Comparison of ENCODE assay signal across 8 cellular contexts in the genomic region with DNA sequence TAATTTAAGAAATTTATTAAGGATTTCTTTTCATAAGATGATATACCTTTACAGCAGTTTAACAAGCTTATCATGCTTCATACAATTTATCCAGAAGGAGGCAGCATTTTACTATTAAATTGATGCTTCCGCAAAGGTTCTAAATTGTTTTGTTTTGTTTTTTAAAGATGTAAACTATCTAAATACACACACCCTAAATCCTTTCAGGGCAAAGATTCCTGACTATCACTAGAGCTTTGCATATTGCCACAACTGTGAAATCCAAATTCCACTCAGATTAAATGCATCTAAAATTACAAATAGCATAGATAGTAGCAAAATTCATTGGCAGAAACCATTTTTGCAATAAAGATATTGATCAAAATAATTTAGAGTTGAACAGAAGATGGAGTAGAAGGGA. TPM values are rescaled to one million over a fixed set of nuclear protein-coding genes. Genes with fewer than 3 reads are reported as not detected.
DNase-seq lines count a peak whose midpoint lies in the region; ATAC-seq, FAIRE-seq and TF ChIP-seq lines count a peak whose summit lies in the region.

No MANE protein-coding gene starts in this region.

- H3K4me2 ChIP-seq in mammary epithelial cell (ENCODE audit: insufficient read depth, low read depth, low read length) = no peak overlapping the region

- DNase-seq in D721Med (ENCODE audit: insufficient read length, low spot score) = no peak
- DNase-seq in NCI-H1105 (lab: John Stamatoyannopoulos, UW) = peak; percentile 11
- peak; percentile 5 for DNase-seq in mammary epithelial cell
- DNase-seq in activated CD4-positive, CD25-positive, alpha-beta regulatory T cell (lab: John Stamatoyannopoulos, UW) = no peak
- no peak for DNase-seq in GDM1 (lab: John Stamatoyannopoulos, UW)
- no peak for DNase-seq in T-helper 9 cell
- DNase-seq in activated CD8-positive, alpha-beta T cell treated with anti-CD3 and anti-CD28 coated beads, Interleukin-2, amount 10 ng/mL, durations not matched to agents 7 days and 5 days = no peak

- peak; percentile 55 for TF ChIP-seq CTCF in D721Med (IDR thresholded peaks at IDR 0.05; ENCODE audit: insufficient read depth, missing control alignments)
- TF ChIP-seq CTCF in mammary epithelial cell (conservative IDR thresholded peaks at IDR 0.05 in 1 of 2, IDR thresholded peaks at IDR 0.05 in 1 of 2; ENCODE audit: extremely low read depth in 1 of 2, insufficient read depth in 1 of 2, low read depth in 1 of 2, low read length in 2 of 2) = peak; percentile 31 to 50
- TF ChIP-seq CTCF in nephron (IDR thresholded peaks at IDR 0.05; ENCODE audit: unreplicated experiment in 3 of 3) = peak; percentile 54 to 73 (median 58)

- dilution Hi-C loops in mammary epithelial cell (cut with HindIII; ENCODE audit: low sequenced_read_pairs) = no loop called here

- H3K4me1 Mint-ChIP-seq in nephron = peaks cover 10% of the 10 kb centered on the region
- H3K4me1 Mint-ChIP-seq in activated CD8-positive, alpha-beta T cell treated with anti-CD3 and anti-CD28 coated beads, Interleukin-2, amount 10 ng/mL, durations not matched to agents 7 days and 5 days (ENCODE audit: low read depth) = no peaks in the 10 kb centered on the region

- no peaks in the 10 kb centered on the region for H3K27me3 ChIP-seq in mammary epithelial cell (ENCODE audit: insufficient read depth, low read length)

- in situ Hi-C loops in mammary epithelial cell (cut with MboI; ENCODE audit: low sequenced_read_pairs in 2 of 2) = loop anchor here (5.0 to 10.0 kb wide), 2 partner anchors 288 to 290 kb away; no protein-coding TSS in a partner anchor

- H3K36me3 Mint-ChIP-seq in nephron (ENCODE audit: low read depth) = no peaks in the 10 kb centered on the region
- peaks cover 2% of the 10 kb centered on the region for H3K36me3 Mint-ChIP-seq in activated CD8-positive, alpha-beta T cell treated with anti-CD3 and anti-CD28 coated beads, Interleukin-2, amount 10 ng/mL, durations not matched to agents 7 days and 5 days (ENCODE audit: low read depth)

- no peak overlapping the region for H3K4me3 Mint-ChIP-seq in nephron
- H3K4me3 Mint-ChIP-seq in activated CD8-positive, alpha-beta T cell treated with anti-CD3 and anti-CD28 coated beads, Interleukin-2, amount 10 ng/mL, durations not matched to agents 7 days and 5 days = no peak overlapping the region

- no peaks in the 10 kb centered on the region for H3K79me2 ChIP-seq in mammary epithelial cell (ENCODE audit: insufficient read depth, low read length)

- no peak overlapping the region for H3K4me3 ChIP-seq in mammary epithelial cell (replicated peaks in 1 of 3; ENCODE audit: insufficient read depth in 1 of 3, low read depth in 2 of 3, low read length in 3 of 3)

- no peak overlapping the region for H2AFZ ChIP-seq in mammary epithelial cell (ENCODE audit: low read depth, low read length)

- no peak for FAIRE-seq in D721Med (lab: Jason Lieb, UNC)

- no peaks in the 10 kb centered on the region for H3K9me3 Mint-ChIP-seq in nephron
- no peaks in the 10 kb centered on the region for H3K9me3 Mint-ChIP-seq in activated CD8-positive, alpha-beta T cell treated with anti-CD3 and anti-CD28 coated beads, Interleukin-2, amount 10 ng/mL, durations not matched to agents 7 days and 5 days (ENCODE audit: insufficient read depth)

- ATAC-seq in activated CD8-positive, alpha-beta T cell treated with anti-CD3 and anti-CD28 coated beads, Interleukin-2, amount 10 ng/mL, durations not matched to agents 7 days and 5 days = no peak

- H3K36me3 ChIP-seq in mammary epithelial cell (ENCODE audit: insufficient read depth, low read length) = no peaks in the 10 kb centered on the region

- no peaks in the 10 kb centered on the region for H3K27me3 Mint-ChIP-seq in nephron (ENCODE audit: low read depth)
- H3K27me3 Mint-ChIP-seq in activated CD8-positive, alpha-beta T cell treated with anti-CD3 and anti-CD28 coated beads, Interleukin-2, amount 10 ng/mL, durations not matched to agents 7 days and 5 days (ENCODE audit: low read depth) = no peaks in the 10 kb centered on the region

- no peaks in the 10 kb centered on the region for H3K9me3 ChIP-seq in mammary epithelial cell (replicated peaks; ENCODE audit: insufficient read depth, low read length)

- no peaks in the 10 kb centered on the region for H3K4me1 ChIP-seq in mammary epithelial cell (ENCODE audit: insufficient read depth, low read length)

- intact Hi-C loops in mammary epithelial cell (cut with micrococcal nuclease) = loop anchor here (1.0 kb wide), 4 partner anchors 150 to 368 kb away; no protein-coding TSS in a partner anchor

- no TSS peak for BruUV-seq in mammary epithelial cell (replicated peaks; lab: Mats Ljungman, UMichigan)

- H3K9ac ChIP-seq in mammary epithelial cell (ENCODE audit: insufficient read depth, low read length) = no peak overlapping the region

- WGBS in mammary epithelial cell (ENCODE audit: low coverage, missing lambda C conversion rate) = 64% methylated on average over 1 of the region's 1 CpG

- CTCF ChIA-PET in mammary epithelial cell (lab: Charles Lee; ENCODE audit: low non-redundant PET) = interaction anchor here (0.6 to 0.7 kb wide), 2 partner anchors 368 to 1455 kb away, joined by 5 to 6 read pairs; no protein-coding TSS in a partner anchor
- CTCF ChIA-PET in activated CD8-positive, alpha-beta T cell treated with anti-CD3 and anti-CD28 coated beads, Interleukin-2, amount 10 ng/mL, durations not matched to agents 7 days and 5 days (lab: Charles Lee) = interaction anchor here (0.9 to 1.5 kb wide), 3 partner anchors 8 to 53 kb away, joined by 3 to 5 read pairs (median 3); no protein-coding TSS in a partner anchor

- no peaks in the 10 kb centered on the region for H4K20me1 ChIP-seq in mammary epithelial cell (ENCODE audit: insufficient read depth, low read length)

- peak overlapping the region in 2 of 3 experiments; percentile 78 to 80 for H3K27ac Mint-ChIP-seq in nephron
- no peak overlapping the region for H3K27ac Mint-ChIP-seq in activated CD8-positive, alpha-beta T cell treated with anti-CD3 and anti-CD28 coated beads, Interleukin-2, amount 10 ng/mL, durations not matched to agents 7 days and 5 days

- POLR2A ChIA-PET in activated CD8-positive, alpha-beta T cell treated with anti-CD3 and anti-CD28 coated beads, Interleukin-2, amount 10 ng/mL, durations not matched to agents 7 days and 5 days (lab: Charles Lee) = no interaction called here

- no peak overlapping the region for H3K27ac ChIP-seq in mammary epithelial cell (ENCODE audit: insufficient read depth, low read depth, low read length)

RNA-seq across cellular contexts. Expression of a gene that starts 44.5 kb away (rescaled TPM):
- total RNA-seq in mammary epithelial cell = 100 to 1,000 TPM; 127 to 130 TPM
- 42.7 TPM for polyA plus RNA-seq in mammary epithelial cell
- 37.7 TPM for polyA minus RNA-seq in mammary epithelial cell
- 100 to 1,000 TPM; 257 TPM for total RNA-seq in activated CD8-positive, alpha-beta T cell treated with anti-CD3 and anti-CD28 coated beads, Interleukin-2, amount 10 ng/mL, durations not matched to agents 7 days and 5 days

Comparison
In these comparisons a context has a peak if more than half of its experiments do, and no peak if none do; other contexts are left out.
1. DNase-seq: peak in NCI-H1105 (single experiment) and mammary epithelial cell (single experiment); none in D721Med (single experiment), activated CD4-positive, CD25-positive, alpha-beta regulatory T cell (0 of 4), GDM1 (single experiment), T-helper 9 cell (single experiment) and activated CD8-positive, alpha-beta T cell treated with anti-CD3 and anti-CD28 coated beads, Interleukin-2, amount 10 ng/mL, durations not matched to agents 7 days and 5 days (single experiment).
2. Peak in every context shown above with its lines, with median percentiles within 50 percentile points of each other: CTCF ChIP-seq.